Comparison of ENCODE assay signal across 25 cellular contexts in the genomic region with DNA sequence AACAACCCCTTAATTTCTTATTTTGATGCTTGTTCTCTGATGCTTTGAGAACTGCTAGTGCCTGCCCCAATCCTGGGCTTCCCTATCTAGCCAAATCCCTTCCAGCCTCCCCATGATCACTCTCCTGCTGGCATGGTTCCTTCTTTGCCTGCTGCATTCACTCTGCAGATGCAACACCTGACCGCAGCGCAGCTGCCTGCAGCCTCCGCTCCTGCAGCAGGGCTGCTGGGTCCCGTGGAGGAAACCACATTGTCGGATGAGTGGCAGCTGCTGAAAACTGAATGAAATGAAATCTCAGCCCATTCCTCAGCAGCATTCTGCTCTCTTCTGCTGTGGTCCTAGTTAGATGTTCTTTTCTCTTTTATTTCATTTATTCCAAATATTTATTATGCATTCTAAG.
DNase-seq lines count a peak whose midpoint lies in the region; ATAC-seq and TF ChIP-seq lines count a peak whose summit lies in the region.
"Had no signal": no experiment of that assay in that cellular context is flagged by ENCODE, and none has a peak within 500 bp of the region (broad histone marks: within the 10 kb centered on the region; RNA-seq: fewer than 3 reads in every experiment).

No MANE protein-coding gene starts in this region.

- CTCF ChIA-PET in activated CD4-positive, alpha-beta T cell treated with anti-CD3 and anti-CD28 coated beads for 36 hours (lab: Charles Lee) = interaction anchor here (0.6 kb wide), 3 partner anchors 26 to 415 kb away, joined by 3 to 4 read pairs (median 3); no protein-coding TSS in a partner anchor

- H3K9me3 Mint-ChIP-seq in activated CD4-positive, alpha-beta T cell treated with anti-CD3 and anti-CD28 coated beads for 36 hours (ENCODE audit: low read depth) = no peaks in the 10 kb centered on the region
- H3K9me3 Mint-ChIP-seq in stimulated activated naive CD8-positive, alpha-beta T cell treated with anti-CD3 and anti-CD28 coated beads, Interleukin-15, Interleukin-2, amounts not matched to agents 100 ng/mL and 50 ng/mL, for 24 hours = no peaks in the 10 kb centered on the region
- no peaks in the 10 kb centered on the region for H3K9me3 Mint-ChIP-seq in stimulated activated naive CD8-positive, alpha-beta T cell treated with anti-CD3 and anti-CD28 coated beads, Interleukin-15, amount 100 ng/mL, for 72 hours
- H3K9me3 Mint-ChIP-seq in activated naive CD8-positive, alpha-beta T cell treated with anti-CD3 and anti-CD28 coated beads for 36 hours = no peaks in the 10 kb centered on the region
- H3K9me3 Mint-ChIP-seq: neural crest cell had no signal

- TF ChIP-seq CTCF in testis (IDR thresholded peaks at IDR 0.05) = no peak

- H3K36me3 ChIP-seq in testis (ENCODE audit: low read depth, missing control alignments) = no peaks in the 10 kb centered on the region
- H3K36me3 ChIP-seq: thyroid gland had no signal

- DNase-seq in activated CD4-positive, alpha-beta T cell treated with anti-CD3 and anti-CD28 coated beads for 36 hours = peak; percentile 37
- DNase-seq in activated CD4-positive, alpha-beta T cell treated with anti-CD3 and anti-CD28 coated beads, Interleukin-2, amount 50 U/mL, for 48 hours = no peak
- DNase-seq in stimulated activated naive CD8-positive, alpha-beta T cell treated with anti-CD3 and anti-CD28 coated beads, Interleukin-15, amount 100 ng/mL, for 72 hours = no peak
- no peak for DNase-seq in activated naive CD8-positive, alpha-beta T cell treated with anti-CD3 and anti-CD28 coated beads for 36 hours
- DNase-seq in testis (peak; percentile 38), GM19238 (ENCODE audit: insufficient read length, low spot score) (no peak)
- DNase-seq in stimulated activated CD4-positive, alpha-beta T cell treated with anti-CD3 and anti-CD28 coated beads, Interleukin-4, amount 100 ng/mL, for 24 hours = no peak
- DNase-seq: activated naive CD4-positive, alpha-beta T cell treated with anti-CD3 and anti-CD28 coated beads, Interleukin-2, amount 50 U/mL, for 16 hours; activated T-cell treated with anti-CD3 and anti-CD28 coated beads for 4 hours; cerebellar nuclear complex; dorsolateral prefrontal cortex; EL; glutamatergic neuron; HCEC 1CT; midbrain; NCI-H1105; NCI-H2171; right cardiac atrium; stimulated activated CD4-positive, alpha-beta T cell treated with anti-CD3 and anti-CD28 coated beads, Interleukin-4, amount 100 ng/mL, for 1 hour; stimulated activated naive CD4-positive, alpha-beta T cell treated with Interleukin-2 at 50 U/mL for 16 hours; thyroid gland had no signal

- peaks cover 12% of the 10 kb centered on the region for H3K4me1 Mint-ChIP-seq in activated CD4-positive, alpha-beta T cell treated with anti-CD3 and anti-CD28 coated beads for 36 hours
- peaks cover 13% of the 10 kb centered on the region for H3K4me1 Mint-ChIP-seq in stimulated activated naive CD8-positive, alpha-beta T cell treated with anti-CD3 and anti-CD28 coated beads, Interleukin-15, Interleukin-2, amounts not matched to agents 100 ng/mL and 50 ng/mL, for 24 hours (ENCODE audit: low read depth)
- peaks cover 13% of the 10 kb centered on the region for H3K4me1 Mint-ChIP-seq in stimulated activated naive CD8-positive, alpha-beta T cell treated with anti-CD3 and anti-CD28 coated beads, Interleukin-15, amount 100 ng/mL, for 72 hours
- H3K4me1 Mint-ChIP-seq in activated naive CD8-positive, alpha-beta T cell treated with anti-CD3 and anti-CD28 coated beads for 36 hours = peaks cover 6% of the 10 kb centered on the region

- no peak overlapping the region for H3K27ac Mint-ChIP-seq in activated CD4-positive, alpha-beta T cell treated with anti-CD3 and anti-CD28 coated beads for 36 hours
- H3K27ac Mint-ChIP-seq in stimulated activated naive CD8-positive, alpha-beta T cell treated with anti-CD3 and anti-CD28 coated beads, Interleukin-15, Interleukin-2, amounts not matched to agents 100 ng/mL and 50 ng/mL, for 24 hours = no peak overlapping the region
- H3K27ac Mint-ChIP-seq in stimulated activated naive CD8-positive, alpha-beta T cell treated with anti-CD3 and anti-CD28 coated beads, Interleukin-15, amount 100 ng/mL, for 72 hours = no peak overlapping the region
- no peak overlapping the region for H3K27ac Mint-ChIP-seq in activated naive CD8-positive, alpha-beta T cell treated with anti-CD3 and anti-CD28 coated beads for 36 hours

- peaks cover 6% of the 10 kb centered on the region for H3K36me3 Mint-ChIP-seq in activated CD4-positive, alpha-beta T cell treated with anti-CD3 and anti-CD28 coated beads for 36 hours (ENCODE audit: low read depth)
- peaks cover 22% of the 10 kb centered on the region for H3K36me3 Mint-ChIP-seq in stimulated activated naive CD8-positive, alpha-beta T cell treated with anti-CD3 and anti-CD28 coated beads, Interleukin-15, Interleukin-2, amounts not matched to agents 100 ng/mL and 50 ng/mL, for 24 hours (ENCODE audit: low read depth)
- H3K36me3 Mint-ChIP-seq in activated naive CD8-positive, alpha-beta T cell treated with anti-CD3 and anti-CD28 coated beads for 36 hours = peaks cover 2% of the 10 kb centered on the region

- peaks cover 8% of the 10 kb centered on the region for H3K4me1 ChIP-seq in testis
- H3K4me1 ChIP-seq: thyroid gland had no signal

- no peaks in the 10 kb centered on the region for H3K9me3 ChIP-seq in testis
- H3K9me3 ChIP-seq: thyroid gland had no signal

- peak overlapping the region in 1 of 2 donors; percentile 18 for H3K27ac ChIP-seq in testis
- H3K27ac ChIP-seq: HL-60, thyroid gland, VCaP had no signal

- H3K27me3 Mint-ChIP-seq in activated CD4-positive, alpha-beta T cell treated with anti-CD3 and anti-CD28 coated beads for 36 hours = no peaks in the 10 kb centered on the region
- no peaks in the 10 kb centered on the region for H3K27me3 Mint-ChIP-seq in stimulated activated naive CD8-positive, alpha-beta T cell treated with anti-CD3 and anti-CD28 coated beads, Interleukin-15, Interleukin-2, amounts not matched to agents 100 ng/mL and 50 ng/mL, for 24 hours
- no peaks in the 10 kb centered on the region for H3K27me3 Mint-ChIP-seq in stimulated activated naive CD8-positive, alpha-beta T cell treated with anti-CD3 and anti-CD28 coated beads, Interleukin-15, amount 100 ng/mL, for 72 hours
- peaks cover 5% of the 10 kb centered on the region for H3K27me3 Mint-ChIP-seq in activated naive CD8-positive, alpha-beta T cell treated with anti-CD3 and anti-CD28 coated beads for 36 hours

- POLR2A ChIA-PET in activated CD4-positive, alpha-beta T cell treated with anti-CD3 and anti-CD28 coated beads for 36 hours (lab: Charles Lee) = interaction anchor here (0.6 kb wide), 1 partner anchor 299 kb away, joined by 3 read pairs; no protein-coding TSS in a partner anchor

- no peaks in the 10 kb centered on the region for H3K27me3 ChIP-seq in testis
- H3K27me3 ChIP-seq: dorsolateral prefrontal cortex, thyroid gland had no signal

- no peak for ATAC-seq in activated CD4-positive, alpha-beta T cell treated with anti-CD3 and anti-CD28 coated beads for 36 hours
- ATAC-seq in stimulated activated naive CD8-positive, alpha-beta T cell treated with anti-CD3 and anti-CD28 coated beads, Interleukin-15, amount 100 ng/mL, for 72 hours = no peak
- ATAC-seq: right cardiac atrium had no signal

- no peak overlapping the region for H3K4me3 ChIP-seq in testis
- H3K4me3 ChIP-seq: dorsolateral prefrontal cortex, thyroid gland had no signal

- intact Hi-C loops in activated CD4-positive, alpha-beta T cell treated with anti-CD3 and anti-CD28 coated beads for 36 hours (cut with DNase I, micrococcal nuclease) = no loop called here
- intact Hi-C loops in testis (cut with DNase I; ENCODE audit: low total_unique reads) = no loop called here

- H3K4me3 Mint-ChIP-seq in activated CD4-positive, alpha-beta T cell treated with anti-CD3 and anti-CD28 coated beads for 36 hours = peak overlapping the region; percentile 21
- H3K4me3 Mint-ChIP-seq in stimulated activated naive CD8-positive, alpha-beta T cell treated with anti-CD3 and anti-CD28 coated beads, Interleukin-15, Interleukin-2, amounts not matched to agents 100 ng/mL and 50 ng/mL, for 24 hours = peak overlapping the region; percentile 57
- H3K4me3 Mint-ChIP-seq in stimulated activated naive CD8-positive, alpha-beta T cell treated with anti-CD3 and anti-CD28 coated beads, Interleukin-15, amount 100 ng/mL, for 72 hours = peak overlapping the region in 1 of 2 donors; percentile 32
- peak overlapping the region; percentile 29 for H3K4me3 Mint-ChIP-seq in activated naive CD8-positive, alpha-beta T cell treated with anti-CD3 and anti-CD28 coated beads for 36 hours
- H3K4me3 Mint-ChIP-seq: neural crest cell had no signal

- WGBS in testis, 2 donors = 53 to 68% methylated on average over 5 of the region's 5 CpGs

- TF ChIP-seq POLR2A in testis (IDR thresholded peaks at IDR 0.05) = no peak

Comparison
In these comparisons a context has a peak if more than half of its experiments do, and no peak if none do; other contexts are left out.
1. DNase-seq: peak in activated CD4-positive, alpha-beta T cell treated with anti-CD3 and anti-CD28 coated beads for 36 hours (single experiment) and testis (single experiment); none in activated CD4-positive, alpha-beta T cell treated with anti-CD3 and anti-CD28 coated beads, Interleukin-2, amount 50 U/mL, for 48 hours (0 of 2), stimulated activated naive CD8-positive, alpha-beta T cell treated with anti-CD3 and anti-CD28 coated beads, Interleukin-15, amount 100 ng/mL, for 72 hours (0 of 2), activated naive CD8-positive, alpha-beta T cell treated with anti-CD3 and anti-CD28 coated beads for 36 hours (single experiment), GM19238 (single experiment) and stimulated activated CD4-positive, alpha-beta T cell treated with anti-CD3 and anti-CD28 coated beads, Interleukin-4, amount 100 ng/mL, for 24 hours (single experiment).